Comparison of ENCODE assay signal across 1 cellular context in the genomic region with DNA sequence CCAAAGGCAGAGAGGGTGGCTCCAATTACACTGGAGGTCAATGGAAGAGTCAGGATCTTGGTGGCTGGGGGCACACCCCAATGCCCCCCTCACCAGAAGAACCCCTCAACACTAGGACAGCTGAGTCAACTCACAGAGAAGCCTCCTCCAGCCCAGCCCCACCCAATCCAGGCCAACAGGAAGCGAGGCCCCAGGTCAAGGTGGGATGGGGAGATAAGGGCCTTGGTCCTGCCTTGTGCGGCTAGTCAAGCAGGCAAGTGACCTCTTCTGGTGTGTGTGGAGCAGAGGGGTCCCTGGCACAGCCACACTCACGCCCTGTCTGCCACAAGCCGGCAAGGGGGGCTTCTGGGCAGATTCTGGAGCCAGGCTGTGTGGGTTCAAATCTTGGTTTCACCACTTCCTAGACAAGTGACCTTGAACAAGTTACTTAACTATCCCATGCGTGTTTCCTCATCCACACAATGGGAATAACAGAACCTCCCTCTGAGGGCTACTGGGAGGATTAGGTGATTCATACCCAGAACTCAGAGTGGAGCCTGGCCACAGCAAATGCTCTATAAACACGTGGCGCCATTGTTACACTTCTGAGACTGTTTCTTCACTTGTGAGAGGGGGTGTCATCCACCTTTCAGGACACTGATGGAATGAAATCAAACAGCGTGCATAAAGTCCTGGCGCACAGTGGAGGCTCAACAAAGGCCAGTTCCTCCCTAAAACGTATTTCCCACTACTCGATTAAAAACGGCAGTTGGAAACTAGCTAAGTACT.
TF ChIP-seq lines count a peak whose summit lies in the region.

No MANE protein-coding gene starts in this region.

TF ChIP-seq in K562, 482 proteins besides CTCF, POLR2A, EP300 and RAD21 (continues in another document):
- TF ChIP-seq ZBTB7A (IDR thresholded peaks at IDR 0.05; ENCODE audit: borderline replicate concordance, control insufficient read depth, low read depth, low read length) (peak; percentile 86), BHLHE40 (IDR thresholded peaks at IDR 0.05; ENCODE audit: low read length) (peak; percentile 62), KLF16 (IDR thresholded peaks at IDR 0.05) (peak; percentile 73), FOSL1 (tag; conservative IDR thresholded peaks at IDR 0.05) (peak; percentile 86), CBX1 (IDR thresholded peaks at IDR 0.05; ENCODE audit: low read depth) (no peak), STAT5B (CRISPR knock-in tag; IDR thresholded peaks at IDR 0.05) (no peak), ZNF175 (CRISPR knock-in tag; IDR thresholded peaks at IDR 0.05; ENCODE audit: low read depth) (no peak), NRF1 (conservative IDR thresholded peaks at IDR 0.05 in 1 of 2, IDR thresholded peaks at IDR 0.05 in 1 of 2) (0 out of 4 replicates have a peak, but pooled peaks have one; percentile 11 to 34), ARID1B (IDR thresholded peaks at IDR 0.05) (peak; percentile 97), ETV1 (tag; conservative IDR thresholded peaks at IDR 0.05; ENCODE audit: low read depth) (peak; percentile 94), MYC (IDR thresholded peaks at IDR 0.05; ENCODE audit: low read depth, low read length) (peak; percentile 78), MYC (CRISPR knock-in tag; IDR thresholded peaks at IDR 0.05; ENCODE audit: borderline replicate concordance, low read depth) (no peak), SNIP1 (IDR thresholded peaks at IDR 0.05; ENCODE audit: low read depth) (no peak), NR2C2 (CRISPR knock-in tag; IDR thresholded peaks at IDR 0.05) (no peak), NR2C2 (tag; IDR thresholded peaks at IDR 0.05) (peak; percentile 77), ZZZ3 (IDR thresholded peaks at IDR 0.05) (no peak), TBL1XR1 (IDR thresholded peaks at IDR 0.05; ENCODE audit: low read length in 2 of 2) (0 out of 4 replicates have a peak, but pooled peaks have one; percentile 12 to 35), CREM (IDR thresholded peaks at IDR 0.05; ENCODE audit: low read depth) (peak; percentile 58; the same call in 1 of the 2 replicates), LEF1 (IDR thresholded peaks at IDR 0.05) (peak; percentile 80), NONO (IDR thresholded peaks at IDR 0.05; ENCODE audit: low read depth in 2 of 2, low read length in 1 of 2) (peak in 1 of 2 experiments; percentile 35; a peak in 1 of 4 replicates), CREB1 (IDR thresholded peaks at IDR 0.05) (peak; percentile 40; the same call in 1 of the 2 replicates), CREB1 (CRISPR knock-in tag; IDR thresholded peaks at IDR 0.05) (no peak), GABPB1 (CRISPR knock-in tag; IDR thresholded peaks at IDR 0.05) (0 out of 2 replicates have a peak, but pooled peaks have one; percentile 36), GABPA (tag; conservative IDR thresholded peaks at IDR 0.05; ENCODE audit: low read depth) (0 out of 2 replicates have a peak, but pooled peaks have one; percentile 14), MAZ (CRISPR knock-in tag; conservative IDR thresholded peaks at IDR 0.05 in 1 of 2, IDR thresholded peaks at IDR 0.05 in 1 of 2) (peak; percentile 43 to 66; a peak in 2 of 4 replicates), NR2C1 (IDR thresholded peaks at IDR 0.05) (peak; percentile 29; the same call in 1 of the 2 replicates), NR2C1 (tag; IDR thresholded peaks at IDR 0.05) (peak; percentile 61), PYGO2 (tag; IDR thresholded peaks at IDR 0.05) (no peak), ZNF717 (CRISPR knock-in tag; IDR thresholded peaks at IDR 0.05) (no peak), PHB (CRISPR knock-in tag; IDR thresholded peaks at IDR 0.05) (no peak), FOXM1 (IDR thresholded peaks at IDR 0.05; ENCODE audit: low read depth) (peak; percentile 54), FOXM1 (CRISPR knock-in tag; IDR thresholded peaks at IDR 0.05; ENCODE audit: low read depth) (no peak), SP1 (CRISPR knock-in tag; IDR thresholded peaks at IDR 0.05) (0 out of 2 replicates have a peak, but pooled peaks have one; percentile 59), YY1 (IDR thresholded peaks at IDR 0.05; ENCODE audit: borderline replicate concordance in 1 of 3, control insufficient read depth in 1 of 3, extremely low read depth in 1 of 3, insufficient read depth in 3 of 3, insufficient read length in 1 of 3, insufficient replicate concordance in 2 of 3, low read depth in 1 of 3, low read length in 2 of 3) (peak in 1 of 3 experiments; percentile 62), ZNF12 (CRISPR knock-in tag; IDR thresholded peaks at IDR 0.05) (no peak), CBX3 (IDR thresholded peaks at IDR 0.05; ENCODE audit: borderline replicate concordance in 1 of 2, low read length in 2 of 2) (peak in 1 of 2 experiments; percentile 18; a peak in 1 of 3 replicates), ZSCAN29 (IDR thresholded peaks at IDR 0.05) (no peak), BCOR (IDR thresholded peaks at IDR 0.05) (peak; percentile 15; the same call in 1 of the 2 replicates), ETV5 (CRISPR knock-in tag; IDR thresholded peaks at IDR 0.05; ENCODE audit: low read depth) (peak; percentile 96), HDAC1 (IDR thresholded peaks at IDR 0.05) (peak in 1 of 2 experiments; percentile 40; a peak in 1 of 4 replicates), ZNF239 (CRISPR knock-in tag; IDR thresholded peaks at IDR 0.05) (no peak), HLTF (IDR thresholded peaks at IDR 0.05) (no peak), CEBPG (CRISPR knock-in tag; IDR thresholded peaks at IDR 0.05) (no peak), CEBPG (tag; conservative IDR thresholded peaks at IDR 0.05 in 1 of 2, IDR thresholded peaks at IDR 0.05 in 1 of 2) (peak in 1 of 2 experiments; percentile 23; a peak in 1 of 4 replicates)
- TF ChIP-seq, protein P1, sequence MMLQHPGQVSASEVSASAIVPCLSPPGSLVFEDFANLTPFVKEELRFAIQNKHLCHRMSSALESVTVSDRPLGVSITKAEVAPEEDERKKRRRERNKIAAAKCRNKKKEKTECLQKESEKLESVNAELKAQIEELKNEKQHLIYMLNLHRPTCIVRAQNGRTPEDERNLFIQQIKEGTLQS (IDR thresholded peaks at IDR 0.05) = peak; percentile 50; the same call in 1 of the 2 replicates
- TF ChIP-seq, protein P1 (CRISPR knock-in tag; conservative IDR thresholded peaks at IDR 0.05) = no peak
- TF ChIP-seq, protein P2, sequence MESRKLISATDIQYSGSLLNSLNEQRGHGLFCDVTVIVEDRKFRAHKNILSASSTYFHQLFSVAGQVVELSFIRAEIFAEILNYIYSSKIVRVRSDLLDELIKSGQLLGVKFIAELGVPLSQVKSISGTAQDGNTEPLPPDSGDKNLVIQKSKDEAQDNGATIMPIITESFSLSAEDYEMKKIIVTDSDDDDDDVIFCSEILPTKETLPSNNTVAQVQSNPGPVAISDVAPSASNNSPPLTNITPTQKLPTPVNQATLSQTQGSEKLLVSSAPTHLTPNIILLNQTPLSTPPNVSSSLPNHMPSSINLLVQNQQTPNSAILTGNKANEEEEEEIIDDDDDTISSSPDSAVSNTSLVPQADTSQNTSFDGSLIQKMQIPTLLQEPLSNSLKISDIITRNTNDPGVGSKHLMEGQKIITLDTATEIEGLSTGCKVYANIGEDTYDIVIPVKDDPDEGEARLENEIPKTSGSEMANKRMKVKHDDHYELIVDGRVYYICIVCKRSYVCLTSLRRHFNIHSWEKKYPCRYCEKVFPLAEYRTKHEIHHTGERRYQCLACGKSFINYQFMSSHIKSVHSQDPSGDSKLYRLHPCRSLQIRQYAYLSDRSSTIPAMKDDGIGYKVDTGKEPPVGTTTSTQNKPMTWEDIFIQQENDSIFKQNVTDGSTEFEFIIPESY (CRISPR knock-in tag; IDR thresholded peaks at IDR 0.05) = no peak
- TF ChIP-seq, protein P3, sequence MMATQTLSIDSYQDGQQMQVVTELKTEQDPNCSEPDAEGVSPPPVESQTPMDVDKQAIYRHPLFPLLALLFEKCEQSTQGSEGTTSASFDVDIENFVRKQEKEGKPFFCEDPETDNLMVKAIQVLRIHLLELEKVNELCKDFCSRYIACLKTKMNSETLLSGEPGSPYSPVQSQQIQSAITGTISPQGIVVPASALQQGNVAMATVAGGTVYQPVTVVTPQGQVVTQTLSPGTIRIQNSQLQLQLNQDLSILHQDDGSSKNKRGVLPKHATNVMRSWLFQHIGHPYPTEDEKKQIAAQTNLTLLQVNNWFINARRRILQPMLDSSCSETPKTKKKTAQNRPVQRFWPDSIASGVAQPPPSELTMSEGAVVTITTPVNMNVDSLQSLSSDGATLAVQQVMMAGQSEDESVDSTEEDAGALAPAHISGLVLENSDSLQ (IDR thresholded peaks at IDR 0.05) = no peak; the same call in 1 of the 2 replicates
- TF ChIP-seq, protein P4, sequence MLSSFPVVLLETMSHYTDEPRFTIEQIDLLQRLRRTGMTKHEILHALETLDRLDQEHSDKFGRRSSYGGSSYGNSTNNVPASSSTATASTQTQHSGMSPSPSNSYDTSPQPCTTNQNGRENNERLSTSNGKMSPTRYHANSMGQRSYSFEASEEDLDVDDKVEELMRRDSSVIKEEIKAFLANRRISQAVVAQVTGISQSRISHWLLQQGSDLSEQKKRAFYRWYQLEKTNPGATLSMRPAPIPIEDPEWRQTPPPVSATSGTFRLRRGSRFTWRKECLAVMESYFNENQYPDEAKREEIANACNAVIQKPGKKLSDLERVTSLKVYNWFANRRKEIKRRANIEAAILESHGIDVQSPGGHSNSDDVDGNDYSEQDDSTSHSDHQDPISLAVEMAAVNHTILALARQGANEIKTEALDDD (IDR thresholded peaks at IDR 0.05) = peak; percentile 78
- TF ChIP-seq, protein P5, sequence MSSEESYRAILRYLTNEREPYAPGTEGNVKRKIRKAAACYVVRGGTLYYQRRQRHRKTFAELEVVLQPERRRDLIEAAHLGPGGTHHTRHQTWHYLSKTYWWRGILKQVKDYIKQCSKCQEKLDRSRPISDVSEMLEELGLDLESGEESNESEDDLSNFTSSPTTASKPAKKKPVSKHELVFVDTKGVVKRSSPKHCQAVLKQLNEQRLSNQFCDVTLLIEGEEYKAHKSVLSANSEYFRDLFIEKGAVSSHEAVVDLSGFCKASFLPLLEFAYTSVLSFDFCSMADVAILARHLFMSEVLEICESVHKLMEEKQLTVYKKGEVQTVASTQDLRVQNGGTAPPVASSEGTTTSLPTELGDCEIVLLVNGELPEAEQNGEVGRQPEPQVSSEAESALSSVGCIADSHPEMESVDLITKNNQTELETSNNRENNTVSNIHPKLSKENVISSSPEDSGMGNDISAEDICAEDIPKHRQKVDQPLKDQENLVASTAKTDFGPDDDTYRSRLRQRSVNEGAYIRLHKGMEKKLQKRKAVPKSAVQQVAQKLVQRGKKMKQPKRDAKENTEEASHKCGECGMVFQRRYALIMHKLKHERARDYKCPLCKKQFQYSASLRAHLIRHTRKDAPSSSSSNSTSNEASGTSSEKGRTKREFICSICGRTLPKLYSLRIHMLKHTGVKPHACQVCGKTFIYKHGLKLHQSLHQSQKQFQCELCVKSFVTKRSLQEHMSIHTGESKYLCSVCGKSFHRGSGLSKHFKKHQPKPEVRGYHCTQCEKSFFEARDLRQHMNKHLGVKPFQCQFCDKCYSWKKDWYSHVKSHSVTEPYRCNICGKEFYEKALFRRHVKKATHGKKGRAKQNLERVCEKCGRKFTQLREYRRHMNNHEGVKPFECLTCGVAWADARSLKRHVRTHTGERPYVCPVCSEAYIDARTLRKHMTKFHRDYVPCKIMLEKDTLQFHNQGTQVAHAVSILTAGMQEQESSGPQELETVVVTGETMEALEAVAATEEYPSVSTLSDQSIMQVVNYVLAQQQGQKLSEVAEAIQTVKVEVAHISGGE (CRISPR knock-in tag; IDR thresholded peaks at IDR 0.05) = peak in 1 of 3 experiments; percentile 54; a peak in 1 of 6 replicates
- TF ChIP-seq, protein P6, sequence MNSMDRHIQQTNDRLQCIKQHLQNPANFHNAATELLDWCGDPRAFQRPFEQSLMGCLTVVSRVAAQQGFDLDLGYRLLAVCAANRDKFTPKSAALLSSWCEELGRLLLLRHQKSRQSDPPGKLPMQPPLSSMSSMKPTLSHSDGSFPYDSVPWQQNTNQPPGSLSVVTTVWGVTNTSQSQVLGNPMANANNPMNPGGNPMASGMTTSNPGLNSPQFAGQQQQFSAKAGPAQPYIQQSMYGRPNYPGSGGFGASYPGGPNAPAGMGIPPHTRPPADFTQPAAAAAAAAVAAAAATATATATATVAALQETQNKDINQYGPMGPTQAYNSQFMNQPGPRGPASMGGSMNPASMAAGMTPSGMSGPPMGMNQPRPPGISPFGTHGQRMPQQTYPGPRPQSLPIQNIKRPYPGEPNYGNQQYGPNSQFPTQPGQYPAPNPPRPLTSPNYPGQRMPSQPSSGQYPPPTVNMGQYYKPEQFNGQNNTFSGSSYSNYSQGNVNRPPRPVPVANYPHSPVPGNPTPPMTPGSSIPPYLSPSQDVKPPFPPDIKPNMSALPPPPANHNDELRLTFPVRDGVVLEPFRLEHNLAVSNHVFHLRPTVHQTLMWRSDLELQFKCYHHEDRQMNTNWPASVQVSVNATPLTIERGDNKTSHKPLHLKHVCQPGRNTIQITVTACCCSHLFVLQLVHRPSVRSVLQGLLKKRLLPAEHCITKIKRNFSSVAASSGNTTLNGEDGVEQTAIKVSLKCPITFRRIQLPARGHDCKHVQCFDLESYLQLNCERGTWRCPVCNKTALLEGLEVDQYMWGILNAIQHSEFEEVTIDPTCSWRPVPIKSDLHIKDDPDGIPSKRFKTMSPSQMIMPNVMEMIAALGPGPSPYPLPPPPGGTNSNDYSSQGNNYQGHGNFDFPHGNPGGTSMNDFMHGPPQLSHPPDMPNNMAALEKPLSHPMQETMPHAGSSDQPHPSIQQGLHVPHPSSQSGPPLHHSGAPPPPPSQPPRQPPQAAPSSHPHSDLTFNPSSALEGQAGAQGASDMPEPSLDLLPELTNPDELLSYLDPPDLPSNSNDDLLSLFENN (IDR thresholded peaks at IDR 0.05; ENCODE audit: low read depth in 2 of 2, low read length in 2 of 2) = peak in 1 of 2 experiments; percentile 83; a peak in 2 of 4 replicates
- TF ChIP-seq, protein P7, sequence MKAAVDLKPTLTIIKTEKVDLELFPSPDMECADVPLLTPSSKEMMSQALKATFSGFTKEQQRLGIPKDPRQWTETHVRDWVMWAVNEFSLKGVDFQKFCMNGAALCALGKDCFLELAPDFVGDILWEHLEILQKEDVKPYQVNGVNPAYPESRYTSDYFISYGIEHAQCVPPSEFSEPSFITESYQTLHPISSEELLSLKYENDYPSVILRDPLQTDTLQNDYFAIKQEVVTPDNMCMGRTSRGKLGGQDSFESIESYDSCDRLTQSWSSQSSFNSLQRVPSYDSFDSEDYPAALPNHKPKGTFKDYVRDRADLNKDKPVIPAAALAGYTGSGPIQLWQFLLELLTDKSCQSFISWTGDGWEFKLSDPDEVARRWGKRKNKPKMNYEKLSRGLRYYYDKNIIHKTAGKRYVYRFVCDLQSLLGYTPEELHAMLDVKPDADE (conservative IDR thresholded peaks at IDR 0.05; ENCODE audit: control insufficient read depth, low read depth, low read length) = peak; percentile 65; the same call in 1 of the 2 replicates
- TF ChIP-seq, protein P8, sequence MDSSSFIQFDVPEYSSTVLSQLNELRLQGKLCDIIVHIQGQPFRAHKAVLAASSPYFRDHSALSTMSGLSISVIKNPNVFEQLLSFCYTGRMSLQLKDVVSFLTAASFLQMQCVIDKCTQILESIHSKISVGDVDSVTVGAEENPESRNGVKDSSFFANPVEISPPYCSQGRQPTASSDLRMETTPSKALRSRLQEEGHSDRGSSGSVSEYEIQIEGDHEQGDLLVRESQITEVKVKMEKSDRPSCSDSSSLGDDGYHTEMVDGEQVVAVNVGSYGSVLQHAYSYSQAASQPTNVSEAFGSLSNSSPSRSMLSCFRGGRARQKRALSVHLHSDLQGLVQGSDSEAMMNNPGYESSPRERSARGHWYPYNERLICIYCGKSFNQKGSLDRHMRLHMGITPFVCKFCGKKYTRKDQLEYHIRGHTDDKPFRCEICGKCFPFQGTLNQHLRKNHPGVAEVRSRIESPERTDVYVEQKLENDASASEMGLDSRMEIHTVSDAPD (CRISPR knock-in tag; IDR thresholded peaks at IDR 0.05) = 0 out of 2 replicates have a peak, but pooled peaks have one; percentile 10
